Comparison of ENCODE assay signal across 20 cellular contexts in genomic region chr2:204150695-204151240, GRCh38.
"Had no signal": no experiment of that assay in that cellular context is flagged by ENCODE, and none has a peak within 500 bp of the region (broad histone marks: within the 10 kb centered on the region; RNA-seq: fewer than 3 reads in every experiment).

No MANE protein-coding gene starts in this region.

- H3K9me3 ChIP-seq: breast epithelium, ovary, right lobe of liver, thoracic aorta, upper lobe of left lung had no signal

- H3K4me1 ChIP-seq: breast epithelium, right lobe of liver had no signal

- H3K9me3 Mint-ChIP-seq: activated T-cell treated with anti-CD3 and anti-CD28 coated beads, Interleukin-2, amount 50 U/mL, for 72 hours; naive thymus-derived CD8-positive, alpha-beta T cell had no signal

- H3K27me3 ChIP-seq: breast epithelium, ovary, right lobe of liver, upper lobe of left lung had no signal

- H3K4me3 ChIP-seq: breast epithelium, coronary artery, ovary, right lobe of liver, thoracic aorta, upper lobe of left lung had no signal

- H3K4me3 Mint-ChIP-seq: activated T-cell treated with anti-CD3 and anti-CD28 coated beads, Interleukin-2, amount 50 U/mL, for 72 hours; naive thymus-derived CD8-positive, alpha-beta T cell had no signal

- H3K36me3 ChIP-seq: breast epithelium, ovary, right lobe of liver, thoracic aorta, upper lobe of left lung had no signal

- H3K27ac Mint-ChIP-seq: activated T-cell treated with anti-CD3 and anti-CD28 coated beads, Interleukin-2, amount 50 U/mL, for 72 hours; naive thymus-derived CD8-positive, alpha-beta T cell had no signal

- DNase-seq: activated CD4-positive, alpha-beta T cell treated with anti-CD3 and anti-CD28 coated beads, Interleukin-2, amount 50 U/mL, for 4 hours; activated effector memory CD4-positive, alpha-beta T cell treated with anti-CD3 and anti-CD28 coated beads, Interleukin-2, amount 50 U/mL, for 16 hours; activated naive CD4-positive, alpha-beta T cell treated with anti-CD3 and anti-CD28 coated beads, Interleukin-2, amount 50 U/mL, for 16 hours; activated T-cell treated with anti-CD3 and anti-CD28 coated beads, Interleukin-2, amount 50 U/mL, for 72 hours; aorta; erythroblast; foreskin melanocyte; head of caudate nucleus; mesenchymal stem cell; naive thymus-derived CD8-positive, alpha-beta T cell; ovary; right lobe of liver; small intestine; stimulated activated CD4-positive, alpha-beta T cell treated with anti-CD3 and anti-CD28 coated beads, Interleukin-15, amount 100 ng/mL, for 24 hours; stimulated activated CD4-positive, alpha-beta T cell treated with anti-CD3 and anti-CD28 coated beads, Interleukin-2, amount 100 ng/mL, for 48 hours had no signal

- ATAC-seq: activated T-cell treated with anti-CD3 and anti-CD28 coated beads, Interleukin-2, amount 50 U/mL, for 72 hours; naive thymus-derived CD8-positive, alpha-beta T cell; right lobe of liver had no signal

- H3K27ac ChIP-seq: breast epithelium, coronary artery, ovary, right lobe of liver, thoracic aorta, upper lobe of left lung, VCaP had no signal

- H3K36me3 Mint-ChIP-seq: naive thymus-derived CD8-positive, alpha-beta T cell had no signal
